15 cellular contexts compared by ENCODE assay signal in the genomic region with DNA sequence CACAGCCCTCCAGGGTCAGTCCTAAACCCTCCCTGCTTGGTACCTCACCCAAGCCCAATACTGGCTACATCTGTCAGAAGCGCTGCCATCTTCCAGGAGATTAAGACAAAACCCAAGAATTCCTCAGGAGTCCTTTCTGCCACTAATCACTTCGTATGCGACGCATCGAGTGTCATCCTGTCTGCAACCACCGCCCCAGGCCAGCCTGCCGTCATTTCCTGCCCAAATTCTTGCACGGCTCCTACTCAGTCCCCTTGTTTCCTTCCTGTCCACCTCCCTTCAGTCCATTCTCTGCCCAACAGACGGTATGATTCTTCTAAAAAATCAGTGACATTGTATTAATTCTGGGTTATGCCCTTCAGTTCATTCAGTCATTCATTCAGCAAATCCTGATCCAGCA.
DNase-seq lines count a peak whose midpoint lies in the region; ATAC-seq and TF ChIP-seq lines count a peak whose summit lies in the region.
"Had no signal": no experiment of that assay in that cellular context is flagged by ENCODE, and none has a peak within 500 bp of the region (broad histone marks: within the 10 kb centered on the region; RNA-seq: fewer than 3 reads in every experiment).

No MANE protein-coding gene starts in this region.

- H3K4me3 Mint-ChIP-seq in activated CD4-positive, alpha-beta T cell treated with anti-CD3 and anti-CD28 coated beads for 36 hours = peak overlapping the region; percentile 15
- no peak overlapping the region for H3K4me3 Mint-ChIP-seq in WTC11
- no peak overlapping the region for H3K4me3 Mint-ChIP-seq in nephron progenitor cell

- no peak for ATAC-seq in activated CD4-positive, alpha-beta T cell treated with anti-CD3 and anti-CD28 coated beads for 36 hours
- peak; percentile 38 for ATAC-seq in WTC11
- ATAC-seq: sciatic nerve had no signal

- H3K9me3 ChIP-seq in duodenal mucosa (ENCODE audit: control insufficient read depth in 1 of 2, low read length in 2 of 2) = no peaks in the 10 kb centered on the region
- H3K9me3 ChIP-seq: thyroid gland had no signal

- H3K9me3 Mint-ChIP-seq in activated CD4-positive, alpha-beta T cell treated with anti-CD3 and anti-CD28 coated beads for 36 hours (ENCODE audit: low read depth) = no peaks in the 10 kb centered on the region
- H3K9me3 Mint-ChIP-seq in WTC11 (peaks cover under 1% of the 10 kb centered on the region; the same call in 1 of the 2 replicates), nephron progenitor cell (no peaks in the 10 kb centered on the region)

- no peaks in the 10 kb centered on the region for H3K27me3 ChIP-seq in duodenal mucosa (ENCODE audit: control insufficient read depth in 1 of 2, insufficient read depth in 2 of 2, low read length in 2 of 2)
- H3K27me3 ChIP-seq: thyroid gland had no signal

- peak; percentile 40 for DNase-seq in activated CD4-positive, alpha-beta T cell treated with anti-CD3 and anti-CD28 coated beads for 36 hours
- no peak for DNase-seq in activated CD4-positive, alpha-beta T cell treated with anti-CD3 and anti-CD28 coated beads, Interleukin-2, amount 50 U/mL, for 1 hour
- DNase-seq in WTC11 (ENCODE audit: low spot score) (no peak), nephron progenitor cell (no peak), coronary artery (ENCODE audit: low spot score) (no peak), NCI-H748 (lab: John Stamatoyannopoulos, UW; ENCODE audit: unreplicated experiment) (no peak)
- DNase-seq in stimulated activated CD8-positive, alpha-beta memory T cell treated with anti-CD3 and anti-CD28 coated beads, Interleukin-4, amount 100 ng/mL, for 48 hours = no peak
- DNase-seq: Calu3, caudate nucleus, KBM-7, NCI-H187 treated with DMSO at 0.1 percent for 48 hours, thyroid gland had no signal

- H3K4me3 ChIP-seq in duodenal mucosa (ENCODE audit: low read depth in 1 of 2, low read length in 2 of 2) (peak overlapping the region; percentile 7 to 21), coronary artery (no peak overlapping the region)
- H3K4me3 ChIP-seq: thyroid gland had no signal

- POLR2A ChIA-PET in activated CD4-positive, alpha-beta T cell treated with anti-CD3 and anti-CD28 coated beads for 36 hours (lab: Charles Lee) = no interaction called here
- POLR2A ChIA-PET in WTC11 (lab: Charles Lee) = no interaction called here

- CTCF ChIA-PET in activated CD4-positive, alpha-beta T cell treated with anti-CD3 and anti-CD28 coated beads for 36 hours (lab: Charles Lee) = no interaction called here
- CTCF ChIA-PET in WTC11 (lab: Charles Lee) = interaction anchor here (2.6 kb wide), 1 partner anchor 36 kb away, joined by 8 read pairs; no protein-coding TSS in a partner anchor

- H3K36me3 Mint-ChIP-seq in activated CD4-positive, alpha-beta T cell treated with anti-CD3 and anti-CD28 coated beads for 36 hours (ENCODE audit: low read depth) = peaks cover 73% of the 10 kb centered on the region
- H3K36me3 Mint-ChIP-seq in WTC11 (peaks cover under 1% of the 10 kb centered on the region; the same call in 1 of the 2 replicates), nephron progenitor cell (ENCODE audit: low read depth) (peaks cover 38% of the 10 kb centered on the region)

- H3K4me1 Mint-ChIP-seq in activated CD4-positive, alpha-beta T cell treated with anti-CD3 and anti-CD28 coated beads for 36 hours = peaks cover 79% of the 10 kb centered on the region
- H3K4me1 Mint-ChIP-seq in WTC11 (peaks cover 44% of the 10 kb centered on the region), nephron progenitor cell (peaks cover 5% of the 10 kb centered on the region)

- no peak overlapping the region for H3K27ac ChIP-seq in duodenal mucosa (ENCODE audit: low read depth, low read length)
- peak overlapping the region in 1 of 2 donors; percentile 16 for H3K27ac ChIP-seq in coronary artery
- H3K27ac ChIP-seq: 22Rv1 had no signal

- H3K9ac ChIP-seq in duodenal mucosa (ENCODE audit: low read depth in 1 of 2, low read length in 2 of 2) = no peak overlapping the region

- H3K27ac Mint-ChIP-seq in activated CD4-positive, alpha-beta T cell treated with anti-CD3 and anti-CD28 coated beads for 36 hours = peak overlapping the region; percentile 95
- H3K27ac Mint-ChIP-seq in WTC11 (peak overlapping the region; percentile 30), nephron progenitor cell (peak overlapping the region; percentile 21)

- no peak for TF ChIP-seq CTCF in WTC11 (IDR thresholded peaks at IDR 0.05)
- TF ChIP-seq CTCF in nephron progenitor cell (IDR thresholded peaks at IDR 0.05) = no peak
- no peak for TF ChIP-seq CTCF in coronary artery (IDR thresholded peaks at IDR 0.05)

- H3K4me1 ChIP-seq in duodenal mucosa (ENCODE audit: control insufficient read depth in 1 of 2, insufficient read depth in 2 of 2, low read length in 2 of 2) = peaks cover 0 to 11% of the 10 kb centered on the region in 2 donors

- no peaks in the 10 kb centered on the region for H3K27me3 Mint-ChIP-seq in activated CD4-positive, alpha-beta T cell treated with anti-CD3 and anti-CD28 coated beads for 36 hours
- H3K27me3 Mint-ChIP-seq in WTC11 (ENCODE audit: low read depth) = no peaks in the 10 kb centered on the region
- H3K27me3 Mint-ChIP-seq in nephron progenitor cell (ENCODE audit: low read depth, poor library complexity) = peaks cover 5% of the 10 kb centered on the region

- peaks cover 50 to 69% of the 10 kb centered on the region in 2 donors for H3K36me3 ChIP-seq in duodenal mucosa (ENCODE audit: control insufficient read depth in 1 of 2, insufficient read depth in 2 of 2, low read length in 2 of 2)

- intact Hi-C loops in activated CD4-positive, alpha-beta T cell treated with anti-CD3 and anti-CD28 coated beads for 36 hours (cut with DNase I, micrococcal nuclease) = loop anchor here in 1 of 2 experiments (5.0 kb wide), 1 partner anchor 92 kb away; no protein-coding TSS in a partner anchor

TF ChIP-seq in WTC11, 78 proteins besides CTCF, POLR2A, EP300 and RAD21:
- TF ChIP-seq NR3C1 (CRISPR knock-in tag; conservative IDR thresholded peaks at IDR 0.05; ENCODE audit: low read depth) = no peak
- TF ChIP-seq IRF2 (CRISPR knock-in tag; IDR thresholded peaks at IDR 0.05; ENCODE audit: borderline replicate concordance, low read depth) = no peak
- TF ChIP-seq, protein P1, sequence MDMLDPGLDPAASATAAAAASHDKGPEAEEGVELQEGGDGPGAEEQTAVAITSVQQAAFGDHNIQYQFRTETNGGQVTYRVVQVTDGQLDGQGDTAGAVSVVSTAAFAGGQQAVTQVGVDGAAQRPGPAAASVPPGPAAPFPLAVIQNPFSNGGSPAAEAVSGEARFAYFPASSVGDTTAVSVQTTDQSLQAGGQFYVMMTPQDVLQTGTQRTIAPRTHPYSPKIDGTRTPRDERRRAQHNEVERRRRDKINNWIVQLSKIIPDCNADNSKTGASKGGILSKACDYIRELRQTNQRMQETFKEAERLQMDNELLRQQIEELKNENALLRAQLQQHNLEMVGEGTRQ (CRISPR knock-in tag; IDR thresholded peaks at IDR 0.05) = no peak
- no peak for TF ChIP-seq MYBL2 (CRISPR knock-in tag; IDR thresholded peaks at IDR 0.05)
- TF ChIP-seq CREM (CRISPR knock-in tag; IDR thresholded peaks at IDR 0.05) = no peak
- TF ChIP-seq, protein P2, sequence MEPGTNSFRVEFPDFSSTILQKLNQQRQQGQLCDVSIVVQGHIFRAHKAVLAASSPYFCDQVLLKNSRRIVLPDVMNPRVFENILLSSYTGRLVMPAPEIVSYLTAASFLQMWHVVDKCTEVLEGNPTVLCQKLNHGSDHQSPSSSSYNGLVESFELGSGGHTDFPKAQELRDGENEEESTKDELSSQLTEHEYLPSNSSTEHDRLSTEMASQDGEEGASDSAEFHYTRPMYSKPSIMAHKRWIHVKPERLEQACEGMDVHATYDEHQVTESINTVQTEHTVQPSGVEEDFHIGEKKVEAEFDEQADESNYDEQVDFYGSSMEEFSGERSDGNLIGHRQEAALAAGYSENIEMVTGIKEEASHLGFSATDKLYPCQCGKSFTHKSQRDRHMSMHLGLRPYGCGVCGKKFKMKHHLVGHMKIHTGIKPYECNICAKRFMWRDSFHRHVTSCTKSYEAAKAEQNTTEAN (CRISPR knock-in tag; IDR thresholded peaks at IDR 0.05) = no peak
- TF ChIP-seq GTF2I (CRISPR knock-in tag; conservative IDR thresholded peaks at IDR 0.05) = no peak

Comparison
In these comparisons a context has a peak if more than half of its experiments do, and no peak if none do; other contexts are left out.
1. H3K27ac Mint-ChIP-seq: peak in every context shown above with its lines; median percentile 95 in activated CD4-positive, alpha-beta T cell treated with anti-CD3 and anti-CD28 coated beads for 36 hours; 30 in WTC11; 21 in nephron progenitor cell.